In the genomic region with DNA sequence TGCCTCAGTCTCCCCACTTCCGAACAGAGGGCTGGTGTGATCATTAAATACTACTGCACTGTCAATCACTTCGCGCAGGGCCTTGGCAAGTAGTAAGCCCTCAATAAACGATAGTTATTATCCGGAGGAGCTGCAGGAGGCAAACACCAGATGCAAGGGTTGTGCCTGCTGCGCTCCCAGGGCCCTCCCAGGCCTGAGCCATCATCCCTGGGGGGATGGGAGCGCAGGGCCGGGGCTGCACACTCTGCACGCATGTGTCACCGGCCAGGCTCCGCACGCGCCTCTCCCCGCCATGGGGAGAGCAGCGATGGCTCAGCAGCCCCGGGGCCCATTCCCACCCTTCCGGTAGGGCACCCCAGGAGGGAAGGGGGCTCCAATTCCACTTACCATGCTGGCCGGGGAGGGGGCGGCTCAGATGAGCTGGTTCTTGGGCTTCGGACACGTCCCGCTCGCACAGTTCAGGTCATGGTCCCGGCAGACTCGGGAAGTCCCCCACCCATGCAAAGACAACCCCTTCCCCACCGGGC, we compare ENCODE assay signal across 8 cellular contexts. TPM values are rescaled to one million over a fixed set of nuclear protein-coding genes. Genes with fewer than 3 reads are reported as not detected.
A peak's percentile ranks its signal among the peaks of the same experiment; 100 is the strongest.
DNase-seq lines count a peak whose midpoint lies in the region; ATAC-seq and TF ChIP-seq lines count a peak whose summit lies in the region.

No MANE protein-coding gene starts in this region.

- BruUV-seq in Panc1 (replicated peaks; lab: Mats Ljungman, UMichigan) = no TSS peak

- in situ Hi-C loops in Panc1 (cut with HindIII; ENCODE audit: low pct_unique_long_range_greater_than_20kb, low sequenced_read_pairs) = no loop called here

- TF ChIP-seq CTCF in Panc1 (IDR thresholded peaks at IDR 0.05) = no peak
- TF ChIP-seq CTCF in fibroblast of the aortic adventitia (IDR thresholded peaks at IDR 0.05; ENCODE audit: insufficient read depth, low read length) = no peak
- TF ChIP-seq CTCF in nephron progenitor cell (IDR thresholded peaks at IDR 0.05) = no peak

- no peak overlapping the region for H3K27ac Mint-ChIP-seq in nephron progenitor cell

- ATAC-seq in HG03354 (IDR thresholded peaks at IDR 0.05; ENCODE audit: poor library complexity, severe bottlenecking, unreplicated experiment) = peak; percentile 45
- peak; percentile 73 for ATAC-seq in Panc1

- intact Hi-C loops in Panc1 (cut with micrococcal nuclease; ENCODE audit: unreplicated experiment) = no loop called here

- H3K36me3 ChIP-seq in Panc1 (ENCODE audit: control insufficient read depth, insufficient read depth, low read length) = peaks cover 5% of the 10 kb centered on the region

- peaks cover 30% of the 10 kb centered on the region for H3K36me3 Mint-ChIP-seq in nephron progenitor cell (ENCODE audit: low read depth)

- peaks cover 10% of the 10 kb centered on the region; the same call in 1 of the 2 replicates for H3K4me1 ChIP-seq in Panc1 (ENCODE audit: control insufficient read depth, insufficient read depth, low read length)

- no peaks in the 10 kb centered on the region for H3K27me3 ChIP-seq in Panc1 (ENCODE audit: control insufficient read depth, insufficient read depth, low read length)

- H3K27me3 Mint-ChIP-seq in nephron progenitor cell (ENCODE audit: low read depth, poor library complexity) = peaks cover 6% of the 10 kb centered on the region

- POLR2A ChIA-PET in Panc1 (lab: Charles Lee) = no interaction called here

- peak overlapping the region; percentile 82 for H3K4me3 Mint-ChIP-seq in nephron progenitor cell

- CTCF ChIA-PET in Panc1 (lab: Charles Lee) = interaction anchor here (0.7 kb wide), 1 partner anchor 570 kb away, joined by 4 read pairs; no protein-coding TSS in a partner anchor

- DNase-seq in SIG-M5 treated with dmso at 0.1 percent for 504 hours (lab: John Stamatoyannopoulos, UW; ENCODE audit: unreplicated experiment) (peak; percentile 53), SIG-M5 (lab: John Stamatoyannopoulos, UW) (no peak), Panc1 (ENCODE audit: low read depth, low spot score) (no peak), activated gamma-delta T cell (lab: John Stamatoyannopoulos, UW) (peak; percentile 46), fibroblast of the aortic adventitia (ENCODE audit: low read depth) (peak; percentile 57), nephron progenitor cell (peak; percentile 63), stromal cell of bone marrow (ENCODE audit: low read depth) (peak; percentile 47)

- H3K4me1 Mint-ChIP-seq in nephron progenitor cell = peaks cover 31% of the 10 kb centered on the region

- peaks cover 4% of the 10 kb centered on the region for H3K9me3 Mint-ChIP-seq in nephron progenitor cell

- peak overlapping the region; percentile 79 for H3K27ac ChIP-seq in Panc1 (ENCODE audit: low read length)

- no peaks in the 10 kb centered on the region for H3K9me3 ChIP-seq in Panc1 (ENCODE audit: control insufficient read depth, insufficient read depth, low read depth, low read length)

- H3K4me3 ChIP-seq in Panc1 (ENCODE audit: low read depth in 2 of 2, low read length in 2 of 2) (peak overlapping the region; percentile 74 to 85), fibroblast of the aortic adventitia (ENCODE audit: low read depth, low read length) (peak overlapping the region; percentile 84)

RNA-seq across cellular contexts. Expression of gene XPO6, which starts 0.7 kb away (rescaled TPM):
- total RNA-seq in Panc1 (2021; ENCODE audit: unreplicated experiment) (135 TPM), fibroblast of the aortic adventitia (ENCODE audit: low replicate concordance) (112 and 183 TPM in 2 replicates)
- 141 TPM for polyA plus RNA-seq in Panc1 (2012; ENCODE audit: insufficient read length)

Comparison
In these comparisons a context has a peak if more than half of its experiments do, and no peak if none do; other contexts are left out.
1. DNase-seq: peak in SIG-M5 treated with dmso at 0.1 percent for 504 hours (single experiment), activated gamma-delta T cell (single experiment), fibroblast of the aortic adventitia (single experiment), nephron progenitor cell (single experiment) and stromal cell of bone marrow (single experiment); none in SIG-M5 (single experiment) and Panc1 (single experiment).